Comparison of ENCODE assay signal across 16 cellular contexts in the genomic region with DNA sequence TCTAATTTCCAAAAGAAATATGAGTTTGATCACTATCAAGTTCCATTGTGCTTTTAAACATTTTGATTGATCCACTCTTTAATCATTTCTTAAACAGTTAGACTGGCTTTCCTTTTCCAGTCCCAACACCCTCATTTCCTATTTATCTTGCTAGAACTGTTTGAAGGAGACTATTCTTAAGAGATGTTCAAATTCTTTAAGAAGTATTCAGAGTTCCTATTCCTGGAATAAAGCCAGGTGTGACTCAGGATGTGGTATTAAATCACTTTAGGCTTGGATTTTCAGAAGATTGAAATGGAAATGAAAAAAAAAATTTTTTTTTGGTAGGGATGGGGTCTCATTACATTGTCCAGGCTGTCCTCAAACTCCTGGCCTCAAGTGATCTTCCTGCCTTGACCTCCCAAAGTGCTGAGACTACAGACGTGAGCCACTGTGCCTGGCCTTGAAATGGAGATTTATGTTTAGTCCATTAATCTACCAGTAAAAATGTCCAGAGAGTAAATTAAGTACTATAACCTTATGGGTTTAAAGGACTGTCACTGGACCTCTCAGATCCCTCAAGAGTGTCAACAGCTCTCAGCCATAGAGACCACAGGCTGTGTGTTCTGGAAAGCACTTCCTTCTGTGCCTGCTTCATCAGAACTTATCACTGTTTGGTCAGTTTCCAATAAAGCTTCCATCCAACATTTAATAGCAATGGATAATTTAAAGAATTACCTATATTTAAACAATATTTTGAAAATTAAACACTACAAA.
DNase-seq lines count a peak whose midpoint lies in the region; ATAC-seq, FAIRE-seq and TF ChIP-seq lines count a peak whose summit lies in the region.
"Had no signal": no experiment of that assay in that cellular context is flagged by ENCODE, and none has a peak within 500 bp of the region (broad histone marks: within the 10 kb centered on the region; RNA-seq: fewer than 3 reads in every experiment).

No MANE protein-coding gene starts in this region.

- no peak overlapping the region for H3K27ac ChIP-seq in vagina
- H3K27ac ChIP-seq: 22Rv1 had no signal

- H3K4me3 ChIP-seq in adipocyte (ENCODE audit: low read length) = no peak overlapping the region
- no peak overlapping the region for H3K4me3 ChIP-seq in vagina
- H3K4me3 ChIP-seq: MG63 had no signal

- H3K27me3 ChIP-seq in adipocyte (replicated peaks; ENCODE audit: control insufficient read depth, insufficient read depth, low read length) (no peaks in the 10 kb centered on the region), vagina (no peaks in the 10 kb centered on the region)
- H3K27me3 ChIP-seq: MG63 had no signal

- FAIRE-seq in urothelium cell line (lab: Jason Lieb, UNC) = peak; percentile 50
- FAIRE-seq: H1 had no signal

- no peak for TF ChIP-seq POLR2A in vagina (IDR thresholded peaks at IDR 0.05)

- peaks cover 17% of the 10 kb centered on the region for H3K4me1 ChIP-seq in adipocyte (ENCODE audit: control insufficient read depth, insufficient read depth, low read length)
- no peaks in the 10 kb centered on the region for H3K4me1 ChIP-seq in vagina

- H3K36me3 ChIP-seq in adipocyte (ENCODE audit: control insufficient read depth, insufficient read depth, low read length, severe bottlenecking) = peaks cover 78% of the 10 kb centered on the region
- H3K36me3 ChIP-seq in vagina = peaks cover 0 to 67% of the 10 kb centered on the region in 2 donors

- peak; percentile 9 for DNase-seq in DMS79 treated with DMSO at 0.1 percent for 48 hours (lab: John Stamatoyannopoulos, UW)
- DNase-seq in DMS79 (lab: John Stamatoyannopoulos, UW) = no peak
- DNase-seq in adipocyte (ENCODE audit: low read depth) = peak; percentile 81
- DNase-seq in foreskin melanocyte = peak; percentile 40
- DNase-seq in urothelium cell line (ENCODE audit: low spot score) = peak; percentile 50
- DNase-seq in activated T-cell treated with anti-CD3 and anti-CD28 coated beads for 4 hours = no peak
- DNase-seq in vagina (ENCODE audit: extremely low spot score in 2 of 2) = no peak
- DNase-seq in left colon = no peak
- DNase-seq: activated CD8-positive, alpha-beta memory T cell treated with anti-CD3 and anti-CD28 coated beads, Interleukin-2, amount 50 U/mL, for 4 hours; aorta; GF-D8; MG63; nucleus accumbens; stimulated activated CD4-positive, alpha-beta T cell treated with anti-CD3 and anti-CD28 coated beads, Interleukin-2, amount 100 ng/mL, for 48 hours had no signal

- ATAC-seq in left colon = no peak

- no peak overlapping the region for H3K9ac ChIP-seq in adipocyte (ENCODE audit: low read length)

- intact Hi-C loops in vagina (cut with DNase I) (no loop called here), left colon (cut with DNase I, micrococcal nuclease) (no loop called here)

- H3K9me3 ChIP-seq in adipocyte (ENCODE audit: control insufficient read depth, low read length) (no peaks in the 10 kb centered on the region), vagina (no peaks in the 10 kb centered on the region)
- H3K9me3 ChIP-seq: MG63 had no signal

- no peak for TF ChIP-seq CTCF in vagina (IDR thresholded peaks at IDR 0.05)

Comparison
In these comparisons a context has a peak if more than half of its experiments do, and no peak if none do; other contexts are left out.
1. DNase-seq: peak in DMS79 treated with DMSO at 0.1 percent for 48 hours (single experiment), adipocyte (single experiment), foreskin melanocyte (single experiment) and urothelium cell line (single experiment); none in DMS79 (single experiment), activated T-cell treated with anti-CD3 and anti-CD28 coated beads for 4 hours (single experiment), vagina (0 of 2) and left colon (0 of 2).